Comparison of ENCODE assay signal across 9 cellular contexts in the genomic region with DNA sequence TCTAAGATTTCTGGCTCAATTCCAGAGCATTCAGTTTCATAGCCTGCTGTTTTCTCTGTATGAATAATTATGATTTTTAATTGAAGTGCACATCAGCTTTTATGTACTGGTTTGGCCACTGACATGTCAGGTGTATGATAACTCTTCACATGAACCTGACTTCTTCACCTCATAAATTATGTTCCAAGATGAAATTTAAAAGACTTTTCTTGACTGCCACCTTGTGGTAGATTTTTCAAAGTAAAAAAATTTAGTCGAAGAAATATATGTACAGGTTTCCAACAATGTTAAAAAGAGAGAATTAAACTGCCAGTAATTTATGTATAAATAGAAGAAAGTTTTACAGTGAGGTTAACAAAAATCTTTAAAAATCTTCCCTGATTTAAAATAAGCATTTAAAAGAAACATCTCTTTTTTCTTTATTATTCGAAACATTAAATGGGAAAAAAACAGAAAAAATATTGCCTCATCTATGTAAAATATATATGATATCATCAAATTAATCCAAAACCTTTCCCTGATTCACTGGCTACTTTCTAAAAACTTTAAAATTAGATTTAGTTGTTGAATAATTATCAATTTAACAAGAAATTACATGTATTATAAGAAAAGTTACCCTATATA.
DNase-seq lines count a peak whose midpoint lies in the region; ATAC-seq, FAIRE-seq and TF ChIP-seq lines count a peak whose summit lies in the region.
"Had no signal": no experiment of that assay in that cellular context is flagged by ENCODE, and none has a peak within 500 bp of the region (broad histone marks: within the 10 kb centered on the region; RNA-seq: fewer than 3 reads in every experiment).

No MANE protein-coding gene starts in this region.

- H3K27me3 ChIP-seq in adipocyte (replicated peaks; ENCODE audit: control insufficient read depth, insufficient read depth, low read length) (no peaks in the 10 kb centered on the region), right lobe of liver (no peaks in the 10 kb centered on the region), sigmoid colon (no peaks in the 10 kb centered on the region), Peyer's patch (no peaks in the 10 kb centered on the region)

- TF ChIP-seq POLR2A in right lobe of liver (IDR thresholded peaks at IDR 0.05) (no peak), sigmoid colon (IDR thresholded peaks at IDR 0.05) (no peak), Peyer's patch (IDR thresholded peaks at IDR 0.05) (no peak)

- H3K9ac ChIP-seq in adipocyte (ENCODE audit: low read length), result no peak overlapping the region

- ATAC-seq in right lobe of liver, result peak in 1 of 4 donors; percentile 23

- in situ Hi-C loops in KBM-7 (cut with MboI; ENCODE audit: low pct_unique_long_range_greater_than_20kb, low sequenced_read_pairs), result no loop called here

- H3K36me3 Mint-ChIP-seq in T-helper 2 cell treated with Interferon-gamma antibody and Interleukin-4, amounts not matched to agents 5 μg/mL and 100 μg/mL, for 36 hours (ENCODE audit: low read depth), result no peaks in the 10 kb centered on the region

- no peaks in the 10 kb centered on the region for H3K9me3 ChIP-seq in adipocyte (ENCODE audit: control insufficient read depth, low read length)
- H3K9me3 ChIP-seq in right lobe of liver, result no peaks in the 10 kb centered on the region
- H3K9me3 ChIP-seq in sigmoid colon, result no peaks in the 10 kb centered on the region
- no peaks in the 10 kb centered on the region for H3K9me3 ChIP-seq in Peyer's patch

- H3K27ac ChIP-seq in right lobe of liver, result no peak overlapping the region
- no peak overlapping the region for H3K27ac ChIP-seq in sigmoid colon
- H3K27ac ChIP-seq in Peyer's patch, result no peak overlapping the region

- WGBS in right lobe of liver (ENCODE audit: insufficient coverage, low coverage, low lambda C conversion rate, missing lambda C conversion rate), result 44% methylated on average over 2 of the region's 2 CpGs
- WGBS in sigmoid colon, 2 donors, result 48 to 49% methylated on average over 2 of the region's 2 CpGs

- H3K36me3 ChIP-seq in adipocyte (ENCODE audit: control insufficient read depth, insufficient read depth, low read length, severe bottlenecking) (no peaks in the 10 kb centered on the region), right lobe of liver (no peaks in the 10 kb centered on the region), sigmoid colon (no peaks in the 10 kb centered on the region), Peyer's patch (no peaks in the 10 kb centered on the region)

- H3K4me1 Mint-ChIP-seq in T-helper 2 cell treated with Interferon-gamma antibody and Interleukin-4, amounts not matched to agents 5 μg/mL and 100 μg/mL, for 36 hours (ENCODE audit: low read depth), result no peaks in the 10 kb centered on the region

- no peaks in the 10 kb centered on the region for H3K27me3 Mint-ChIP-seq in T-helper 2 cell treated with Interferon-gamma antibody and Interleukin-4, amounts not matched to agents 5 μg/mL and 100 μg/mL, for 36 hours (ENCODE audit: low read depth)

- H3K4me3 ChIP-seq in adipocyte (ENCODE audit: low read length), result no peak overlapping the region
- no peak overlapping the region for H3K4me3 ChIP-seq in right lobe of liver
- no peak overlapping the region for H3K4me3 ChIP-seq in sigmoid colon
- H3K4me3 ChIP-seq in Peyer's patch, result no peak overlapping the region

- H3K9me3 Mint-ChIP-seq in T-helper 2 cell treated with Interferon-gamma antibody and Interleukin-4, amounts not matched to agents 5 μg/mL and 100 μg/mL, for 36 hours, result no peaks in the 10 kb centered on the region

- no peak for TF ChIP-seq EP300 in sigmoid colon (IDR thresholded peaks at IDR 0.05)

- intact Hi-C loops in right lobe of liver (cut with DNase I), result no loop called here
- intact Hi-C loops in sigmoid colon (cut with DNase I), result no loop called here

- DNase-seq in D721Med (ENCODE audit: insufficient read length, low spot score) (no peak), KBM-7 (peak; percentile 37), adipocyte (ENCODE audit: low read depth) (peak; percentile 60), right lobe of liver (no peak), sigmoid colon (no peak), Peyer's patch (no peak), iPS-NIHi11 (ENCODE audit: low spot score) (no peak)
- no peak for DNase-seq in T-helper 2 cell treated with Interferon-gamma antibody and Interleukin-4, amounts not matched to agents 5 μg/mL and 100 μg/mL, for 36 hours (ENCODE audit: low spot score)
- DNase-seq: head of caudate nucleus had no signal

- FAIRE-seq in D721Med (lab: Jason Lieb, UNC), result peak; percentile 73

- TF ChIP-seq CTCF in D721Med (IDR thresholded peaks at IDR 0.05; ENCODE audit: insufficient read depth, missing control alignments) (peak; percentile 36), right lobe of liver (IDR thresholded peaks at IDR 0.05) (peak; percentile 18 to 58 (median 48)), sigmoid colon (IDR thresholded peaks at IDR 0.05) (no peak), Peyer's patch (IDR thresholded peaks at IDR 0.05) (peak in 3 of 6 experiments; percentile 29 to 36 (median 31))

- H3K27ac Mint-ChIP-seq in T-helper 2 cell treated with Interferon-gamma antibody and Interleukin-4, amounts not matched to agents 5 μg/mL and 100 μg/mL, for 36 hours, result no peak overlapping the region

- no peak overlapping the region for H3K4me3 Mint-ChIP-seq in T-helper 2 cell treated with Interferon-gamma antibody and Interleukin-4, amounts not matched to agents 5 μg/mL and 100 μg/mL, for 36 hours

- H3K4me1 ChIP-seq in adipocyte (ENCODE audit: control insufficient read depth, insufficient read depth, low read length) (no peaks in the 10 kb centered on the region), right lobe of liver (peaks cover 0 to 2% (median 0%) of the 10 kb centered on the region in 4 donors), sigmoid colon (no peaks in the 10 kb centered on the region), Peyer's patch (no peaks in the 10 kb centered on the region)

Comparison
In these comparisons a context has a peak if more than half of its experiments do, and no peak if none do; other contexts are left out.
1. DNase-seq: peak in KBM-7 (single experiment) and adipocyte (single experiment); none in D721Med (single experiment), right lobe of liver (0 of 3), T-helper 2 cell treated with Interferon-gamma antibody and Interleukin-4, amounts not matched to agents 5 μg/mL and 100 μg/mL, for 36 hours (single experiment), sigmoid colon (single experiment), Peyer's patch (0 of 3) and iPS-NIHi11 (single experiment).
2. CTCF ChIP-seq: peak in D721Med (single experiment) and right lobe of liver (4 of 4); none in sigmoid colon (0 of 4).